ENCODE assay signal across 8 cellular contexts in genomic region chr4:170374770-170375169, GRCh38.
DNase-seq lines count a peak whose midpoint lies in the region; ATAC-seq, FAIRE-seq and TF ChIP-seq lines count a peak whose summit lies in the region.

No MANE protein-coding gene starts in this region.

- H3K4me1 ChIP-seq in SK-N-SH (ENCODE audit: control insufficient read depth in 1 of 2, insufficient read depth in 2 of 2, low read depth in 1 of 2, low read length in 1 of 2) (no peaks in the 10 kb centered on the region), kidney (ENCODE audit: control insufficient read depth in 1 of 2, insufficient read depth in 1 of 2, low read depth in 1 of 2, low read length in 2 of 2) (no peaks in the 10 kb centered on the region)

- no peaks in the 10 kb centered on the region for H4K20me1 ChIP-seq in SK-N-SH (ENCODE audit: insufficient read depth)

- H3K27ac Mint-ChIP-seq in activated T-helper 17 cell treated with anti-CD3 and anti-CD28 coated beads, Interleukin-2, amount 50 U/mL, for 72 hours = no peak overlapping the region

- no peak overlapping the region for H2AFZ ChIP-seq in SK-N-SH (ENCODE audit: low read depth)

- no peak for TF ChIP-seq EP300 in SK-N-SH (IDR thresholded peaks at IDR 0.05; ENCODE audit: borderline replicate concordance in 1 of 2, low read depth in 1 of 2, low read length in 1 of 2)

- H3K9me2 ChIP-seq in SK-N-SH = no peaks in the 10 kb centered on the region

- H3K9me3 Mint-ChIP-seq in activated T-helper 17 cell treated with anti-CD3 and anti-CD28 coated beads, Interleukin-2, amount 50 U/mL, for 72 hours = peaks cover 12% of the 10 kb centered on the region

- H3K4me2 ChIP-seq in SK-N-SH = no peak overlapping the region

- CTCF ChIA-PET in SK-N-SH (lab: Yijun Ruan, JAX) = interaction anchor here (0.6 to 3.8 kb wide), 10 partner anchors 24 to 235 kb away, joined by 3 to 23 read pairs (median 3); no protein-coding TSS in a partner anchor

- no peaks in the 10 kb centered on the region for H3F3A ChIP-seq in SK-N-SH (replicated peaks; ENCODE audit: insufficient read depth)

- intact Hi-C loops in kidney (cut with DNase I) = no loop called here

- peaks cover 8% of the 10 kb centered on the region; the same call in 1 of the 2 replicates for H3K9me3 ChIP-seq in SK-N-SH
- H3K9me3 ChIP-seq in kidney (ENCODE audit: control insufficient read depth in 1 of 2, low read length in 2 of 2) = peaks cover 0 to 8% of the 10 kb centered on the region in 2 donors

- TF ChIP-seq CTCF in SK-N-SH (IDR thresholded peaks at IDR 0.05) (peak; percentile 54), kidney (IDR thresholded peaks at IDR 0.05; ENCODE audit: borderline replicate concordance, extremely low read depth, insufficient read depth) (peak; percentile 42)

- H3K9ac ChIP-seq in SK-N-SH = no peak overlapping the region
- H3K9ac ChIP-seq in kidney (ENCODE audit: low read length in 2 of 2) = no peak overlapping the region

- no peak overlapping the region for H3K27ac ChIP-seq in SK-N-SH (ENCODE audit: low read depth in 2 of 2, low read length in 1 of 2)
- H3K27ac ChIP-seq in kidney (ENCODE audit: low read depth in 2 of 2, low read length in 2 of 2) = no peak overlapping the region

- peak; percentile 51 for TF ChIP-seq RAD21 in SK-N-SH (IDR thresholded peaks at IDR 0.05; ENCODE audit: low read length)

- no peak for FAIRE-seq in kidney (lab: Jason Lieb, UNC)

- DNase-seq in ELF-1 (ENCODE audit: low read depth, low spot score) (peak; percentile 62), SK-N-SH (peak; percentile 24), kidney (no peak), NCI-H226 (no peak), hypothalamus (lab: John Stamatoyannopoulos, UW) (no peak)

- 18% methylated on average over 3 of the region's 3 CpGs for WGBS in SK-N-SH (ENCODE audit: low lambda C conversion rate)

- no peaks in the 10 kb centered on the region for H3K27me3 ChIP-seq in SK-N-SH (ENCODE audit: insufficient read depth)

- H3K27me3 Mint-ChIP-seq in activated T-helper 17 cell treated with anti-CD3 and anti-CD28 coated beads, Interleukin-2, amount 50 U/mL, for 72 hours = no peaks in the 10 kb centered on the region

- H3K79me2 ChIP-seq in SK-N-SH (ENCODE audit: insufficient read depth) = no peaks in the 10 kb centered on the region

- H3K4me3 Mint-ChIP-seq in activated T-helper 17 cell treated with anti-CD3 and anti-CD28 coated beads, Interleukin-2, amount 50 U/mL, for 72 hours = no peak overlapping the region

- H3K4me3 ChIP-seq in SK-N-SH (ENCODE audit: low read depth in 2 of 2, low read length in 1 of 2) (no peak overlapping the region), kidney (ENCODE audit: low read length in 2 of 2) (no peak overlapping the region)

- no peaks in the 10 kb centered on the region for H3K36me3 Mint-ChIP-seq in activated T-helper 17 cell treated with anti-CD3 and anti-CD28 coated beads, Interleukin-2, amount 50 U/mL, for 72 hours (ENCODE audit: low read depth)

- H3K4me1 Mint-ChIP-seq in activated T-helper 17 cell treated with anti-CD3 and anti-CD28 coated beads, Interleukin-2, amount 50 U/mL, for 72 hours = no peaks in the 10 kb centered on the region

- H3K36me3 ChIP-seq in SK-N-SH (replicated peaks in 1 of 2; ENCODE audit: control insufficient read depth in 1 of 2, insufficient read depth in 2 of 2, low read length in 1 of 2) (peaks cover 0 to 5% of the 10 kb centered on the region in 2 experiments), kidney (ENCODE audit: control insufficient read depth in 1 of 2, insufficient read depth in 2 of 2, low read length in 2 of 2) (no peaks in the 10 kb centered on the region)

- ATAC-seq in GM19438 (IDR thresholded peaks at IDR 0.05; ENCODE audit: low read depth, unreplicated experiment) = peak; percentile 98
- ATAC-seq in HG03159 (IDR thresholded peaks at IDR 0.05; ENCODE audit: unreplicated experiment) = peak; percentile 100
- no peak for ATAC-seq in activated T-helper 17 cell treated with anti-CD3 and anti-CD28 coated beads, Interleukin-2, amount 50 U/mL, for 72 hours (replicated peaks)

- POLR2A ChIA-PET in SK-N-SH (lab: Yijun Ruan, JAX) = no interaction called here

TF ChIP-seq in SK-N-SH, 30 proteins besides CTCF, POLR2A, EP300 and RAD21:
- TF ChIP-seq EZH2phosphoT487 (IDR thresholded peaks at IDR 0.05; ENCODE audit: borderline replicate concordance, low read depth) (no peak), NFIC (IDR thresholded peaks at IDR 0.05; ENCODE audit: borderline replicate concordance) (no peak), SMC3 (IDR thresholded peaks at IDR 0.05; ENCODE audit: low read depth, low read length) (peak; percentile 44), REST (IDR thresholded peaks at IDR 0.05; ENCODE audit: low read depth, low read length) (no peak), SIN3A (IDR thresholded peaks at IDR 0.05; ENCODE audit: borderline replicate concordance, low read depth, low read length) (no peak), PBX3 (IDR thresholded peaks at IDR 0.05) (no peak)

Comparison
In these comparisons a context has a peak if more than half of its experiments do, and no peak if none do; other contexts are left out.
1. DNase-seq: peak in ELF-1 (single experiment) and SK-N-SH (single experiment); none in kidney (single experiment), NCI-H226 (single experiment) and hypothalamus (0 of 51).